9 cellular contexts compared by ENCODE assay signal in the genomic region with DNA sequence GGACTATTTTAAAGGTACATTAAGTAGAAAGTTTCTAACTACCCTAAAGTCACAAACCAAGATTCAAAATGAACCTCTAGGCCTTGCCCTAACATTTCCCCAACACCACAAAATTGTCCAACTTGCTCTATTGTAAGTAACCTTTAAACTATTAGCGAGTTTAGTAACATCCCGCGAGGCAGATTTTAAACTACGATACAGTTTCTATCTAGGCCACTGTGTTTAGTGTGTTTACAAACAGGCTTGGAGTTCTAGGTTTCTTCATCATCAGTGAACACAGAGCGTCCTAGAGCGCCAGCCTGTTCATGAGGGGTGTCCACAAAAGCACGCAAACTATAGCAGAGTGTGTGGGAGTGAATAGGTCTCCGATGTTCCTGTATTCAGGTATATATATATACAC. TPM values are rescaled to one million over a fixed set of nuclear protein-coding genes. Genes with fewer than 3 reads are reported as not detected.
"Had no signal": no experiment of that assay in that cellular context is flagged by ENCODE, and none has a peak within 500 bp of the region (broad histone marks: within the 10 kb centered on the region; RNA-seq: fewer than 3 reads in every experiment).

No MANE protein-coding gene starts in this region.

- H3K9me3 ChIP-seq: HAP-1 had no signal

- FAIRE-seq: HTR-8/SVneo had no signal

- DNase-seq: GM23248, GOT3, H7, HFFc6, KG1 had no signal

- H3K4me3 ChIP-seq: GM23248, HAP-1 had no signal

- H3K9ac ChIP-seq: GM23248 had no signal

- ATAC-seq: HCT116 had no signal

- H3K4me1 ChIP-seq: HAP-1 had no signal

- H3K36me3 ChIP-seq: HAP-1 had no signal

- H3K27ac ChIP-seq: GM23248 had no signal

- H2AFZ ChIP-seq: GM23248 had no signal

RNA-seq across cellular contexts. Expression of gene EMP2, which starts 51.8 kb away (rescaled TPM):
- polyA plus RNA-seq: IgD-negative memory B cell had no signal
